In genomic region chr13:75482820-75483079, GRCh38 we compare ENCODE assay signal across 8 cellular contexts. TPM values are rescaled to one million over a fixed set of nuclear protein-coding genes. Genes with fewer than 3 reads are reported as not detected.
DNase-seq lines count a peak whose midpoint lies in the region; ATAC-seq and TF ChIP-seq lines count a peak whose summit lies in the region.

No MANE protein-coding gene starts in this region.

- H3K4me1 Mint-ChIP-seq in IgD-negative memory B cell = peaks cover 7 to 17% (median 9%) of the 10 kb centered on the region in 3 donors

- H3K27me3 ChIP-seq in muscle layer of duodenum (ENCODE audit: low read depth, low read length) = no peaks in the 10 kb centered on the region

- H3K9me3 Mint-ChIP-seq in IgD-negative memory B cell = no peaks in the 10 kb centered on the region

- H3K27ac Mint-ChIP-seq in IgD-negative memory B cell = peak overlapping the region in 2 of 3 donors; percentile 24 to 67

- no peak for ATAC-seq in sciatic nerve

- CTCF ChIA-PET in AG04449 (lab: Yijun Ruan, JAX) = interaction anchor here (0.7 to 5.4 kb wide), 26 partner anchors 9 to 146 kb away, joined by 3 to 44 read pairs (median 7); partner anchors contain the start of genes COMMD6 and UCHL3

- peak overlapping the region; percentile 94 to 99 (median 98) for H3K4me3 Mint-ChIP-seq in IgD-negative memory B cell

- peaks cover 2% of the 10 kb centered on the region for H3K36me3 Mint-ChIP-seq in IgD-negative memory B cell

- H3K4me3 ChIP-seq in AG04449 (ENCODE audit: low read depth, low read length) (peak overlapping the region; percentile 70), muscle layer of duodenum (ENCODE audit: low read depth in 1 of 2, low read length in 2 of 2) (peak overlapping the region; percentile 77 to 99)

- no peaks in the 10 kb centered on the region for H3K9me3 ChIP-seq in muscle layer of duodenum (ENCODE audit: control insufficient read depth in 1 of 2, low read length in 2 of 2)

- DNase-seq in AG04449 (ENCODE audit: low read depth, low spot score) (no peak), caudate nucleus (lab: John Stamatoyannopoulos, UW) (no peak), C1 segment of cervical spinal cord (lab: John Stamatoyannopoulos, UW) (no peak), hippocampal formation (lab: John Stamatoyannopoulos, UW) (no peak), GM20000 (ENCODE audit: low spot score) (no peak), sciatic nerve (ENCODE audit: low spot score) (no peak)

- TF ChIP-seq CTCF in AG04449 (IDR thresholded peaks at IDR 0.05; ENCODE audit: insufficient read depth, low read length, missing control alignments) (no peak), GM20000 (IDR thresholded peaks at IDR 0.05; ENCODE audit: extremely low read depth, missing control alignments) (no peak)

- H3K27me3 Mint-ChIP-seq in IgD-negative memory B cell = peaks cover 56% of the 10 kb centered on the region

- H3K27ac ChIP-seq in caudate nucleus (ENCODE audit: low read depth, low read length) = peak overlapping the region; percentile 82
- peak overlapping the region; percentile 19 for H3K27ac ChIP-seq in muscle layer of duodenum (ENCODE audit: low read length)

- peaks cover 4 to 19% of the 10 kb centered on the region in 2 donors for H3K4me1 ChIP-seq in muscle layer of duodenum (ENCODE audit: control insufficient read depth in 1 of 2, insufficient read depth in 2 of 2, low read length in 2 of 2)

- H3K36me3 ChIP-seq in muscle layer of duodenum (ENCODE audit: control insufficient read depth in 1 of 2, insufficient read depth in 2 of 2, low read length in 2 of 2) = no peaks in the 10 kb centered on the region

- intact Hi-C loops in sciatic nerve (cut with DNase I) = loop anchor here (5.0 kb wide), 1 partner anchor 115 kb away; no protein-coding TSS in a partner anchor

- POLR2A ChIA-PET in AG04449 (lab: Yijun Ruan, JAX) = interaction anchor here (1.1 to 1.7 kb wide), 3 partner anchors 13 to 117 kb away, joined by 3 to 5 read pairs (median 5); partner anchors contain the start of gene COMMD6

RNA-seq across cellular contexts. Expression of gene TBC1D4, which starts 0.8 kb away (rescaled TPM):
- 1.6 TPM for polyA plus RNA-seq in IgD-negative memory B cell
- 19.6 TPM for total RNA-seq in sciatic nerve

RNA-seq across cellular contexts. Expression of gene COMMD6, which starts 54.9 kb away (rescaled TPM):
- 574 TPM for polyA plus RNA-seq in IgD-negative memory B cell
- total RNA-seq in sciatic nerve = 149 TPM
